Comparison of ENCODE assay signal across 26 cellular contexts in genomic region chr1:180785306-180785705, GRCh38.
"Had no signal": no experiment of that assay in that cellular context is flagged by ENCODE, and none has a peak within 500 bp of the region (broad histone marks: within the 10 kb centered on the region; RNA-seq: fewer than 3 reads in every experiment).

No MANE protein-coding gene starts in this region.

- H3K4me1 ChIP-seq: ascending aorta, foreskin keratinocyte, testis had no signal

- H3K4me3 Mint-ChIP-seq: activated naive CD4-positive, alpha-beta T cell treated with anti-CD3 and anti-CD28 coated beads for 36 hours; activated naive CD8-positive, alpha-beta T cell treated with anti-CD3 and anti-CD28 coated beads for 36 hours; brain; natural killer cell treated with Interleukin-12 subunit alpha and Interleukin-12 subunit beta and Interleukin-15 and Interleukin-18, amount 100 ng/mL, for 72 hours had no signal

- H3K9me3 ChIP-seq: ascending aorta, heart right ventricle, left ventricle myocardium inferior, mucosa of descending colon, right lobe of liver, testis had no signal

- FAIRE-seq: endothelial cell of umbilical vein, urothelium cell line had no signal

- H3K27me3 Mint-ChIP-seq: activated naive CD8-positive, alpha-beta T cell treated with anti-CD3 and anti-CD28 coated beads for 36 hours; brain; natural killer cell treated with Interleukin-12 subunit alpha and Interleukin-12 subunit beta and Interleukin-15 and Interleukin-18, amount 100 ng/mL, for 72 hours had no signal

- DNase-seq: activated CD4-positive, alpha-beta T cell treated with anti-CD3 and anti-CD28 coated beads for 48 hours; activated CD4-positive, alpha-beta T cell treated with anti-CD3 and anti-CD28 coated beads, Interleukin-2, amount 50 U/mL, for 48 hours; activated CD8-positive, alpha-beta memory T cell treated with anti-CD3 and anti-CD28 coated beads for 24 hours; activated effector memory CD4-positive, alpha-beta T cell treated with Interleukin-2 at 50 U/mL for 16 hours; activated naive CD4-positive, alpha-beta T cell treated with anti-CD3 and anti-CD28 coated beads for 36 hours; activated naive CD8-positive, alpha-beta T cell treated with anti-CD3 and anti-CD28 coated beads for 36 hours; foreskin keratinocyte; heart right ventricle; islet precursor cell; left ventricle myocardium inferior; mucosa of descending colon; right lobe of liver; stimulated activated CD4-positive, alpha-beta T cell treated with anti-CD3 and anti-CD28 coated beads, Interleukin-2, amount 100 ng/mL, for 48 hours; stimulated activated naive CD8-positive, alpha-beta T cell treated with anti-CD3 and anti-CD28 coated beads, Interleukin-15, Interleukin-2, amounts not matched to agents 100 U/mL and 50 U/mL, for 24 hours; T1000; testis; trophoblast cell; WERI-Rb-1 had no signal

- H3K36me3 ChIP-seq: ascending aorta, cardiac muscle cell, left ventricle myocardium inferior, right lobe of liver, WERI-Rb-1 had no signal

- H3K27me3 ChIP-seq: ascending aorta, cardiac muscle cell, foreskin keratinocyte, heart right ventricle, right lobe of liver, testis had no signal

- ATAC-seq: activated CD4-positive, CD25-positive, alpha-beta regulatory T cell treated with anti-CD3 and anti-CD28 coated beads, Interleukin-2, amount 50 U/mL, for 24 hours; foreskin keratinocyte; heart right ventricle; mucosa of descending colon; natural killer cell treated with Interleukin-12 subunit alpha and Interleukin-12 subunit beta and Interleukin-15 and Interleukin-18, amount 100 ng/mL, for 72 hours; stimulated activated naive CD8-positive, alpha-beta T cell treated with anti-CD3 and anti-CD28 coated beads, Interleukin-15, Interleukin-2, amounts not matched to agents 100 U/mL and 50 U/mL, for 24 hours had no signal

- H3K4me1 Mint-ChIP-seq: activated naive CD8-positive, alpha-beta T cell treated with anti-CD3 and anti-CD28 coated beads for 36 hours had no signal

- H3K4me3 ChIP-seq: ascending aorta, cardiac muscle cell, heart right ventricle, left ventricle myocardium inferior, lung, mucosa of descending colon, right lobe of liver, testis had no signal

- H3K9me3 Mint-ChIP-seq: activated naive CD4-positive, alpha-beta T cell treated with anti-CD3 and anti-CD28 coated beads for 36 hours; activated naive CD8-positive, alpha-beta T cell treated with anti-CD3 and anti-CD28 coated beads for 36 hours; natural killer cell treated with Interleukin-12 subunit alpha and Interleukin-12 subunit beta and Interleukin-15 and Interleukin-18, amount 100 ng/mL, for 72 hours had no signal

- H3K27ac Mint-ChIP-seq: activated naive CD4-positive, alpha-beta T cell treated with anti-CD3 and anti-CD28 coated beads for 36 hours; activated naive CD8-positive, alpha-beta T cell treated with anti-CD3 and anti-CD28 coated beads for 36 hours; natural killer cell treated with Interleukin-12 subunit alpha and Interleukin-12 subunit beta and Interleukin-15 and Interleukin-18, amount 100 ng/mL, for 72 hours had no signal
